ENCODE assay signal across 15 cellular contexts in genomic region chr1:86487131-86487804, GRCh38. TPM values are rescaled to one million over a fixed set of nuclear protein-coding genes. Genes with fewer than 3 reads are reported as not detected.
DNase-seq lines count a peak whose midpoint lies in the region; ATAC-seq and TF ChIP-seq lines count a peak whose summit lies in the region.
"Had no signal": no experiment of that assay in that cellular context is flagged by ENCODE, and none has a peak within 500 bp of the region (broad histone marks: within the 10 kb centered on the region; RNA-seq: fewer than 3 reads in every experiment).

No MANE protein-coding gene starts in this region.

- no peaks in the 10 kb centered on the region for H3K4me1 ChIP-seq in HEK293 (ENCODE audit: control insufficient read depth, insufficient read depth, low read length)
- H3K4me1 ChIP-seq in right atrium auricular region: no peaks in the 10 kb centered on the region
- H3K4me1 ChIP-seq: SJCRH30 had no signal

- H3K27me3 Mint-ChIP-seq in activated CD4-positive, alpha-beta T cell treated with anti-CD3 and anti-CD28 coated beads for 36 hours: peaks cover 3% of the 10 kb centered on the region

- POLR2A ChIA-PET in HEK293 (lab: Yijun Ruan, JAX): no interaction called here
- POLR2A ChIA-PET in activated CD4-positive, alpha-beta T cell treated with anti-CD3 and anti-CD28 coated beads for 36 hours (lab: Charles Lee): no interaction called here

- H3K4me3 ChIP-seq in HEK293 (ENCODE audit: low read depth, low read length) (no peak overlapping the region), brain microvascular endothelial cell (ENCODE audit: low read depth, low read length) (no peak overlapping the region), right atrium auricular region (no peak overlapping the region)
- H3K4me3 ChIP-seq: SJCRH30 had no signal

- H3K4me1 Mint-ChIP-seq in activated CD4-positive, alpha-beta T cell treated with anti-CD3 and anti-CD28 coated beads for 36 hours: no peaks in the 10 kb centered on the region

- intact Hi-C loops in activated CD4-positive, alpha-beta T cell treated with anti-CD3 and anti-CD28 coated beads for 36 hours (cut with DNase I, micrococcal nuclease): no loop called here

- H3K4me3 Mint-ChIP-seq in activated CD4-positive, alpha-beta T cell treated with anti-CD3 and anti-CD28 coated beads for 36 hours: no peak overlapping the region

- H3K36me3 ChIP-seq in HEK293 (ENCODE audit: control insufficient read depth in 2 of 2, insufficient read depth in 1 of 2, low read length in 2 of 2): no peaks in the 10 kb centered on the region
- H3K36me3 ChIP-seq in brain microvascular endothelial cell (replicated peaks): no peaks in the 10 kb centered on the region
- H3K36me3 ChIP-seq in right atrium auricular region: no peaks in the 10 kb centered on the region
- H3K36me3 ChIP-seq: SJCRH30 had no signal

- H3K9me3 Mint-ChIP-seq in activated CD4-positive, alpha-beta T cell treated with anti-CD3 and anti-CD28 coated beads for 36 hours (ENCODE audit: low read depth): no peaks in the 10 kb centered on the region
- H3K9me3 Mint-ChIP-seq: activated naive CD4-positive, alpha-beta T cell treated with anti-CD3 and anti-CD28 coated beads, Interleukin-2, amount 50 U/mL, for 72 hours had no signal

- CTCF ChIA-PET in HEK293 (lab: Yijun Ruan, JAX): interaction anchor here (0.6 to 5.0 kb wide), 3 partner anchors 13 to 538 kb away, joined by 3 to 25 read pairs (median 13); no protein-coding TSS in a partner anchor
- CTCF ChIA-PET in activated CD4-positive, alpha-beta T cell treated with anti-CD3 and anti-CD28 coated beads for 36 hours (lab: Charles Lee): interaction anchor here (0.6 to 1.2 kb wide), 2 partner anchors 13 to 86 kb away, joined by 3 read pairs; no protein-coding TSS in a partner anchor

- in situ Hi-C loops in brain microvascular endothelial cell (cut with HindIII; ENCODE audit: low pct_ligation_motif_present, low sequenced_read_pairs): no loop called here

- no peaks in the 10 kb centered on the region for H3K9me3 ChIP-seq in HEK293 (ENCODE audit: control insufficient read depth, insufficient read depth, low read depth, low read length)
- H3K9me3 ChIP-seq in right atrium auricular region: no peaks in the 10 kb centered on the region
- H3K9me3 ChIP-seq: SJCRH30 had no signal

- H3K27ac Mint-ChIP-seq in activated CD4-positive, alpha-beta T cell treated with anti-CD3 and anti-CD28 coated beads for 36 hours: no peak overlapping the region
- H3K27ac Mint-ChIP-seq: activated naive CD4-positive, alpha-beta T cell treated with anti-CD3 and anti-CD28 coated beads, Interleukin-2, amount 50 U/mL, for 72 hours had no signal

- no peaks in the 10 kb centered on the region for H3K36me3 Mint-ChIP-seq in activated CD4-positive, alpha-beta T cell treated with anti-CD3 and anti-CD28 coated beads for 36 hours (ENCODE audit: low read depth)
- H3K36me3 Mint-ChIP-seq: activated naive CD4-positive, alpha-beta T cell treated with anti-CD3 and anti-CD28 coated beads, Interleukin-2, amount 50 U/mL, for 72 hours had no signal

- H3K27me3 ChIP-seq in brain microvascular endothelial cell (replicated peaks) (no peaks in the 10 kb centered on the region), right atrium auricular region (no peaks in the 10 kb centered on the region)
- H3K27me3 ChIP-seq: SJCRH30 had no signal

- no peak for ATAC-seq in HG02852 (IDR thresholded peaks at IDR 0.05; ENCODE audit: unreplicated experiment)
- ATAC-seq in activated CD4-positive, alpha-beta T cell treated with anti-CD3 and anti-CD28 coated beads for 36 hours: no peak

- H3K27ac ChIP-seq in HEK293 (ENCODE audit: extremely low read depth, low read depth, low read length): no peak overlapping the region
- H3K27ac ChIP-seq in brain microvascular endothelial cell: no peak overlapping the region
- peak overlapping the region; percentile 22 to 61 for H3K27ac ChIP-seq in right atrium auricular region
- H3K27ac ChIP-seq: SJCRH30 had no signal

- DNase-seq in brain microvascular endothelial cell (peak; percentile 70), right atrium auricular region (ENCODE audit: low spot score) (no peak), stromal cell of bone marrow (ENCODE audit: low read depth) (peak; percentile 99), kidney glomerular epithelial cell (lab: John Stamatoyannopoulos, UW) (no peak), SKM-1 treated with dmso at 0.1 percent for 144 hours (lab: John Stamatoyannopoulos, UW; ENCODE audit: unreplicated experiment) (no peak)
- no peak for DNase-seq in activated CD4-positive, alpha-beta T cell treated with anti-CD3 and anti-CD28 coated beads for 36 hours
- DNase-seq: DMS53, KG1, NCI-H510A, SJCRH30 had no signal

- TF ChIP-seq CTCF in HEK293 (tag by site-specific recombination; IDR thresholded peaks at IDR 0.05): no peak
- no peak for TF ChIP-seq CTCF in brain microvascular endothelial cell (IDR thresholded peaks at IDR 0.05; ENCODE audit: low read depth, low read length, missing control alignments)
- no peak for TF ChIP-seq CTCF in right atrium auricular region (IDR thresholded peaks at IDR 0.05)

TF ChIP-seq in HEK293, 187 proteins besides CTCF, POLR2A, EP300 and RAD21:
- TF ChIP-seq ZNF416 (tag by site-specific recombination; IDR thresholded peaks at IDR 0.05) (no peak), GLIS1 (tag by site-specific recombination; IDR thresholded peaks at IDR 0.05) (0 out of 2 replicates have a peak, but pooled peaks have one; percentile 14), ZBTB8A (tag by site-specific recombination; IDR thresholded peaks at IDR 0.05) (no peak), ZIC2 (tag by site-specific recombination; IDR thresholded peaks at IDR 0.05) (peak; percentile 60; the same call in 1 of the 2 replicates), ZFP69B (tag by site-specific recombination; IDR thresholded peaks at IDR 0.05) (no peak)

RNA-seq across cellular contexts. Expression of gene CLCA1, which starts 18.5 kb away (rescaled TPM):
- not detected for total RNA-seq in right atrium auricular region
- not detected for total RNA-seq in activated CD4-positive, alpha-beta T cell treated with anti-CD3 and anti-CD28 coated beads for 36 hours
- total RNA-seq: activated naive CD4-positive, alpha-beta T cell treated with anti-CD3 and anti-CD28 coated beads, Interleukin-2, amount 50 U/mL, for 72 hours; lung microvascular endothelial cell; renal cortical epithelial cell; SJCRH30 had no signal

RNA-seq across cellular contexts. Expression of gene CLCA4, which starts 59.6 kb away (rescaled TPM):
- not detected for total RNA-seq in right atrium auricular region
- not detected for total RNA-seq in activated CD4-positive, alpha-beta T cell treated with anti-CD3 and anti-CD28 coated beads for 36 hours
- total RNA-seq: activated naive CD4-positive, alpha-beta T cell treated with anti-CD3 and anti-CD28 coated beads, Interleukin-2, amount 50 U/mL, for 72 hours; lung microvascular endothelial cell; renal cortical epithelial cell; SJCRH30 had no signal

Comparison
In these comparisons a context has a peak if more than half of its experiments do, and no peak if none do; other contexts are left out.
1. H3K27ac ChIP-seq: peak in right atrium auricular region (2 of 2); none in HEK293 (single experiment) and brain microvascular endothelial cell (single experiment).
2. DNase-seq: peak in brain microvascular endothelial cell (single experiment) and stromal cell of bone marrow (single experiment); none in right atrium auricular region (single experiment), activated CD4-positive, alpha-beta T cell treated with anti-CD3 and anti-CD28 coated beads for 36 hours (single experiment), kidney glomerular epithelial cell (single experiment) and SKM-1 treated with dmso at 0.1 percent for 144 hours (single experiment).